1 cellular context compared by ENCODE assay signal in genomic region chr2:179264238-179265081, GRCh38.
TF ChIP-seq lines count a peak whose summit lies in the region.

Gene SESTD1, minus strand, starts transcription at chr2:179264832. Its CDS starts 72,991 bp downstream, at chr2:179191841.

TF ChIP-seq in GM12878, 131 proteins besides CTCF, POLR2A, EP300 and RAD21 (continued from another document and continues in another):
- TF ChIP-seq NKRF (conservative IDR thresholded peaks at IDR 0.05), result 0 out of 2 replicates have a peak, but pooled peaks have one; percentile 41
- peak; percentile 75 for TF ChIP-seq LARP7 (IDR thresholded peaks at IDR 0.05)
- peak in 1 of 2 experiments; percentile 61; a peak in 1 of 3 replicates for TF ChIP-seq EGR1 (IDR thresholded peaks at IDR 0.05; ENCODE audit: borderline replicate concordance in 1 of 2, low read depth in 2 of 2, low read length in 2 of 2)
- TF ChIP-seq FOXK2 (IDR thresholded peaks at IDR 0.05), result no peak
- TF ChIP-seq BACH1 (IDR thresholded peaks at IDR 0.05; ENCODE audit: borderline replicate concordance), result no peak
- TF ChIP-seq NBN (IDR thresholded peaks at IDR 0.05), result no peak
- TF ChIP-seq E2F8 (IDR thresholded peaks at IDR 0.05; ENCODE audit: low read depth, partially characterized antibody), result no peak
- TF ChIP-seq ZSCAN29 (IDR thresholded peaks at IDR 0.05), result 0 out of 2 replicates have a peak, but pooled peaks have one; percentile 8
- peak; percentile 61 for TF ChIP-seq IKZF1 (conservative IDR thresholded peaks at IDR 0.05)
- no peak for TF ChIP-seq HSF1 (IDR thresholded peaks at IDR 0.05; ENCODE audit: low read depth, low read length)
- no peak for TF ChIP-seq IRF5 (IDR thresholded peaks at IDR 0.05; ENCODE audit: borderline replicate concordance)
- no peak for TF ChIP-seq HCFC1 (IDR thresholded peaks at IDR 0.05; ENCODE audit: low read length)
- no peak for TF ChIP-seq ZNF24 (IDR thresholded peaks at IDR 0.05)
- no peak for TF ChIP-seq TCF7 (IDR thresholded peaks at IDR 0.05; ENCODE audit: borderline replicate concordance)
- no peak for TF ChIP-seq POLR2AphosphoS5 (IDR thresholded peaks at IDR 0.05; ENCODE audit: low read length)
- no peak for TF ChIP-seq CBFB (IDR thresholded peaks at IDR 0.05; ENCODE audit: low read depth)
- peak; percentile 4 to 53; a peak in 1 of 4 replicates for TF ChIP-seq BHLHE40 (IDR thresholded peaks at IDR 0.05; ENCODE audit: borderline replicate concordance in 1 of 2, low read depth in 2 of 2, low read length in 1 of 2)
- TF ChIP-seq POU2F2 (IDR thresholded peaks at IDR 0.05; ENCODE audit: borderline replicate concordance, low read depth, low read length), result no peak
- TF ChIP-seq SIN3A (IDR thresholded peaks at IDR 0.05; ENCODE audit: low read depth, low read length), result no peak
- no peak for TF ChIP-seq SREBF1 (IDR thresholded peaks at IDR 0.05; ENCODE audit: low read length)
- peak; percentile 8 for TF ChIP-seq RELA (IDR thresholded peaks at IDR 0.05; ENCODE audit: borderline replicate concordance, partially characterized antibody)
- peak; percentile 86; the same call in 1 of the 2 replicates for TF ChIP-seq NR2F1 (conservative IDR thresholded peaks at IDR 0.05)
- no peak for TF ChIP-seq MTA3 (IDR thresholded peaks at IDR 0.05; ENCODE audit: borderline replicate concordance, low read length)
- no peak for TF ChIP-seq ATF7 (IDR thresholded peaks at IDR 0.05; ENCODE audit: low read depth)
- TF ChIP-seq CBX3 (IDR thresholded peaks at IDR 0.05; ENCODE audit: borderline replicate concordance, low read depth), result no peak
- no peak for TF ChIP-seq REST (IDR thresholded peaks at IDR 0.05; ENCODE audit: low read depth, low read length)
- TF ChIP-seq MYB (IDR thresholded peaks at IDR 0.05; ENCODE audit: borderline replicate concordance, low read depth, low read length), result no peak
- TF ChIP-seq ZZZ3 (IDR thresholded peaks at IDR 0.05; ENCODE audit: control insufficient read depth, insufficient read length, low read depth), result no peak
- TF ChIP-seq ATF2 (IDR thresholded peaks at IDR 0.05; ENCODE audit: low read length), result no peak
- TF ChIP-seq ESRRA (IDR thresholded peaks at IDR 0.05; ENCODE audit: low read length), result no peak
- TF ChIP-seq E2F4 (IDR thresholded peaks at IDR 0.05; ENCODE audit: low read depth, low read length), result no peak
- TF ChIP-seq YY1 (IDR thresholded peaks at IDR 0.05; ENCODE audit: low read depth, low read length), result 0 out of 2 replicates have a peak, but pooled peaks have one; percentile 43
- TF ChIP-seq TAF1 (IDR thresholded peaks at IDR 0.05; ENCODE audit: borderline replicate concordance, low read depth, low read length), result peak; percentile 28; the same call in 1 of the 2 replicates
- TF ChIP-seq E4F1 (IDR thresholded peaks at IDR 0.05; ENCODE audit: borderline replicate concordance, partially characterized antibody), result no peak
- TF ChIP-seq ZNF687 (IDR thresholded peaks at IDR 0.05), result 0 out of 2 replicates have a peak, but pooled peaks have one; percentile 24
